Comparison of ENCODE assay signal across 8 cellular contexts in the genomic region with DNA sequence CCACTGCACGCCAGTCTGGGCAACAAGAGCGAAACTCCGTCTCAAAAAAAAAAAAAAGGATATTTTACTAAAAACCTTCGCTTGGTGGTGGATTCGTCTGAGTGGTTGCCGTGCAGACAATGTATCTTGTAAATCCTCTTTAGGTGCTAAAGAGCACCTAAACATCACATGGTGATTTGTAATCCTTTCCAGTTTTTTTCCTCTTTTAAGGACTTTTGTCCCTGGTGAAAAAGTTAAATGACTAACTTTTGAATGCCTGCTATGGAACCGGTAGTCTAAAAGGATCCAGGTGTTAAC. TPM values are rescaled to one million over a fixed set of nuclear protein-coding genes. Genes with fewer than 3 reads are reported as not detected.
A peak's percentile ranks its signal among the peaks of the same experiment; 100 is the strongest.
DNase-seq lines count a peak whose midpoint lies in the region; FAIRE-seq and TF ChIP-seq lines count a peak whose summit lies in the region.

No MANE protein-coding gene starts in this region.

- H3K27ac ChIP-seq in A673 (ENCODE audit: low read depth, low read length, poor library complexity, severe bottlenecking) (peak overlapping the region; percentile 86), astrocyte (ENCODE audit: low read depth, low read length) (peak overlapping the region; percentile 55), mesodermal cell (ENCODE audit: low read depth, low read length, severe bottlenecking) (peak overlapping the region; percentile 84)

- H3K36me3 Mint-ChIP-seq in astrocyte (ENCODE audit: low read depth, unreplicated experiment): peaks cover 5% of the 10 kb centered on the region

- peak overlapping the region; percentile 58 for H2AFZ ChIP-seq in astrocyte (ENCODE audit: low read depth, low read length)

- H3K9me3 Mint-ChIP-seq in astrocyte (ENCODE audit: unreplicated experiment): no peaks in the 10 kb centered on the region

- POLR2A ChIA-PET in A673 (lab: Charles Lee; ENCODE audit: low non-redundant PET): interaction anchor here (0.6 kb wide), 1 partner anchor 265 kb away, joined by 3 read pairs; no protein-coding TSS in a partner anchor

- FAIRE-seq in astrocyte (lab: Jason Lieb, UNC): no peak

- DNase-seq in A673 (ENCODE audit: low spot score) (no peak), HT-29 (ENCODE audit: low spot score) (peak; percentile 22), astrocyte (ENCODE audit: low read depth) (no peak), mesenteric fat pad (ENCODE audit: low spot score) (no peak), RKO (ENCODE audit: low spot score) (no peak), SIG-M5 (lab: John Stamatoyannopoulos, UW) (no peak), SW480 (ENCODE audit: low spot score) (no peak)

- no peaks in the 10 kb centered on the region for H3K27me3 Mint-ChIP-seq in astrocyte (ENCODE audit: low read depth, unreplicated experiment)

- peaks cover 16% of the 10 kb centered on the region for H3K4me1 Mint-ChIP-seq in astrocyte (ENCODE audit: low read depth, unreplicated experiment)

- BruUV-seq in A673 (replicated peaks; lab: Mats Ljungman, UMichigan): TSS peak; percentile 78

- H4K20me1 ChIP-seq in astrocyte (ENCODE audit: insufficient read depth, low read length): peaks cover 22% of the 10 kb centered on the region

- TF ChIP-seq CTCF in A673 (conservative IDR thresholded peaks at IDR 0.05; ENCODE audit: low read depth, low read length) (no peak), astrocyte (IDR thresholded peaks at IDR 0.05; ENCODE audit: insufficient read depth, low read depth, low read length) (no peak)

- H3K4me3 ChIP-seq in A673 (ENCODE audit: low read depth, low read length, poor library complexity, severe bottlenecking) (peak overlapping the region; percentile 96), astrocyte (ENCODE audit: insufficient read depth, low read depth, low read length) (peak overlapping the region; percentile 90), mesodermal cell (ENCODE audit: extremely low read depth, insufficient read depth, low read length, poor library complexity, severe bottlenecking) (peak overlapping the region; percentile 96)

- H3K27me3 ChIP-seq in A673 (replicated peaks; ENCODE audit: insufficient read depth, low read depth, low read length, poor library complexity): no peaks in the 10 kb centered on the region
- no peaks in the 10 kb centered on the region for H3K27me3 ChIP-seq in astrocyte (ENCODE audit: insufficient read depth, low read length)

- H3K79me2 ChIP-seq in astrocyte (ENCODE audit: insufficient read depth, low read length): peaks cover 38% of the 10 kb centered on the region

- H3K9ac ChIP-seq in astrocyte (ENCODE audit: low read length): peak overlapping the region; percentile 89

- intact Hi-C loops in A673 (cut with micrococcal nuclease; ENCODE audit: unreplicated experiment): no loop called here

- H3K4me3 Mint-ChIP-seq in astrocyte (ENCODE audit: unreplicated experiment): peak overlapping the region; percentile 89

- H3K36me3 ChIP-seq in A673 (ENCODE audit: insufficient read depth, low read length, poor library complexity, severe bottlenecking) (peaks cover under 1% of the 10 kb centered on the region), astrocyte (ENCODE audit: insufficient read depth, low read length) (peaks cover 4% of the 10 kb centered on the region), mesodermal cell (ENCODE audit: control insufficient read depth, insufficient read depth, low read length) (peaks cover 14% of the 10 kb centered on the region)

- 92 to 100% methylated on average over 6 to 7 of the region's 7 CpGs for WGBS in mesodermal cell (ENCODE audit: insufficient coverage in 2 of 2), 2 experiments

- H3K4me1 ChIP-seq in A673 (ENCODE audit: insufficient read depth, low read length, poor library complexity, severe bottlenecking) (peaks cover 13% of the 10 kb centered on the region), astrocyte (ENCODE audit: insufficient read depth, low read length) (peaks cover 15% of the 10 kb centered on the region), mesodermal cell (ENCODE audit: control insufficient read depth, insufficient read depth, low read length, poor library complexity, severe bottlenecking) (peaks cover 9% of the 10 kb centered on the region)

- peak overlapping the region; percentile 60 for H3K27ac Mint-ChIP-seq in astrocyte (ENCODE audit: unreplicated experiment)

- no peaks in the 10 kb centered on the region for H3K9me3 ChIP-seq in A673 (ENCODE audit: low read depth, low read length, poor library complexity, severe bottlenecking)
- no peaks in the 10 kb centered on the region for H3K9me3 ChIP-seq in astrocyte (ENCODE audit: insufficient read depth, low read depth, low read length)
- no peaks in the 10 kb centered on the region for H3K9me3 ChIP-seq in mesodermal cell (ENCODE audit: control insufficient read depth, low read length)

- CTCF ChIA-PET in A673 (lab: Charles Lee): no interaction called here

- H3K4me2 ChIP-seq in astrocyte (ENCODE audit: low read length): peak overlapping the region; percentile 90

RNA-seq across cellular contexts. Expression of gene ARNT, which starts 0.8 kb away (rescaled TPM):
- total RNA-seq in A673 (2021): 31.2 and 38.2 TPM in 2 replicates
- total RNA-seq in HT-29 (2014; rRNA removed; shearing (Covaris generic)): 11.7 and 11.9 TPM in 2 replicates
- 24.1 and 25.8 TPM in 2 replicates for total RNA-seq in astrocyte
- 30.9 TPM for polyA plus RNA-seq in mesodermal cell (2013, experiment 1 of 2)
- polyA plus RNA-seq in mesodermal cell (2013, experiment 2 of 2): 28.4 TPM
- total RNA-seq in mesenteric fat pad: 51.0 TPM

RNA-seq across cellular contexts. Expression of gene CTXND2, which starts 9.8 kb away (rescaled TPM):
- not detected in 2 replicates for total RNA-seq in A673 (2021)
- total RNA-seq in HT-29 (2014; rRNA removed; shearing (Covaris generic)): not detected in 2 replicates
- not detected in 2 replicates for total RNA-seq in astrocyte
- polyA plus RNA-seq in mesodermal cell (2013, experiment 1 of 2): not detected
- polyA plus RNA-seq in mesodermal cell (2013, experiment 2 of 2): not detected
- not detected for total RNA-seq in mesenteric fat pad

RNA-seq across cellular contexts. Expression of gene SETDB1, which starts 49.0 kb away (rescaled TPM):
- total RNA-seq in A673 (2021): 66.5 and 71.0 TPM in 2 replicates
- total RNA-seq in HT-29 (2014; rRNA removed; shearing (Covaris generic)): 23.6 and 29.2 TPM in 2 replicates
- total RNA-seq in astrocyte: 28.4 and 30.0 TPM in 2 replicates
- 39.5 TPM for polyA plus RNA-seq in mesodermal cell (2013, experiment 1 of 2)
- 37.1 TPM for polyA plus RNA-seq in mesodermal cell (2013, experiment 2 of 2)
- 32.3 TPM for total RNA-seq in mesenteric fat pad
